In the genomic region with DNA sequence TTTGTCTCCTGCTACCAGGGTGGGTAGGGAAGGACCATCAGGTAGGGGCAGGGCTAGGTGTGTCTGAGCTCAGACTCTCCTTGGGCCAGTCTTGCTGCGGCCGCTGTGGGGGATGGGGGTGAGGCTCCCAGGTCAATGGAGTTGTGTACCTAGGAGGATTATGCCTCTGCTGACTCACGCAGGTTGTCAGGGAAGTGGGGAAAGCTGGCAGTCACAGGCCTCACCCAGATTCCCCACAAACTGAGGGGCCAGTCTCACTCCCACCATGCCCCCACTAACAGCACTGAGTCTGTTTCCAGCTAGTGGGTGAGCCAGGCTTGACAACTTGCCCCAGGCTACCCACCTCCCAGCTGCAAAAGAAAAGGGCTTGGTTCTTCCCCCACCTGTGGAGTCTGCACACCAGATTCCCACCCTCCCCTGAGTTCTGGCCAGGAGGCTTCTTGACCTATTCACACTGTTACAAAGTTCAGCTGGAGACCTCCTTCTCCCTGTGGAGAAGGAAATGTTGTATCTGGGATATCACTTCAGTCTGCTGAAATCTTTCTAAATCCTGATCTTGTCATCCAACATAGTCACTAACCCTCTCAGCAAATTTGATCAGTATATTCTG, we compare ENCODE assay signal across 33 cellular contexts.
DNase-seq lines count a peak whose midpoint lies in the region; ATAC-seq, FAIRE-seq and TF ChIP-seq lines count a peak whose summit lies in the region.
"Had no signal": no experiment of that assay in that cellular context is flagged by ENCODE, and none has a peak within 500 bp of the region (broad histone marks: within the 10 kb centered on the region; RNA-seq: fewer than 3 reads in every experiment).

No MANE protein-coding gene starts in this region.

- no peak for FAIRE-seq in small intestine (lab: Jason Lieb, UNC)
- FAIRE-seq: astrocyte, HTR-8/SVneo had no signal

- no peaks in the 10 kb centered on the region for H3K27me3 ChIP-seq in HUES6 (ENCODE audit: control insufficient read depth, insufficient read depth, low read length)
- no peaks in the 10 kb centered on the region for H3K27me3 ChIP-seq in RWPE2 (ENCODE audit: insufficient read depth, poor library complexity, severe bottlenecking)
- no peaks in the 10 kb centered on the region; the same call in 1 of the 2 replicates for H3K27me3 ChIP-seq in iPS DF 6.9 (ENCODE audit: control insufficient read depth, insufficient read depth, low read length)
- no peaks in the 10 kb centered on the region for H3K27me3 ChIP-seq in small intestine (ENCODE audit: control insufficient read depth in 2 of 2, insufficient read depth in 2 of 2, low read length in 2 of 2)
- H3K27me3 ChIP-seq: heart right ventricle, ovary, SJSA1 had no signal

- H3K9me3 ChIP-seq in HUES6 (ENCODE audit: control insufficient read depth, insufficient read depth, low read depth, low read length) (no peaks in the 10 kb centered on the region), RWPE2 (ENCODE audit: severe bottlenecking) (no peaks in the 10 kb centered on the region), iPS DF 6.9 (ENCODE audit: control insufficient read depth, insufficient read depth, low read length) (no peaks in the 10 kb centered on the region), small intestine (ENCODE audit: control insufficient read depth, low read depth) (no peaks in the 10 kb centered on the region)
- H3K9me3 ChIP-seq: ovary, SJSA1, upper lobe of right lung had no signal

- TF ChIP-seq CTCF in RWPE2 (IDR thresholded peaks at IDR 0.05; ENCODE audit: poor library complexity, severe bottlenecking), result no peak

- no CpG with 5 or more reads among the region's 3 CpGs for WGBS in iPS DF 6.9 (ENCODE audit: insufficient coverage, insufficient read length)
- 61 to 81% (median 64%) methylated on average over 3 of the region's 3 CpGs for WGBS in small intestine, 3 donors

- H3K27ac ChIP-seq in HUES6 (ENCODE audit: low read depth, low read length), result peak overlapping the region; percentile 86
- H3K27ac ChIP-seq in RWPE2 (ENCODE audit: poor library complexity, severe bottlenecking), result peak overlapping the region; percentile 1
- peak overlapping the region; percentile 60 for H3K27ac ChIP-seq in iPS DF 6.9 (ENCODE audit: low read length)
- H3K27ac ChIP-seq in small intestine (ENCODE audit: low read depth in 1 of 2, low read length in 1 of 2), result no peak overlapping the region
- H3K27ac ChIP-seq: heart right ventricle, KMS-11, ovary, SJSA1, upper lobe of right lung, VCaP had no signal

- H3K36me3 ChIP-seq in HUES6 (ENCODE audit: control insufficient read depth, insufficient read depth, low read length) (no peaks in the 10 kb centered on the region), RWPE2 (ENCODE audit: low read depth) (no peaks in the 10 kb centered on the region), iPS DF 6.9 (ENCODE audit: control insufficient read depth, insufficient read depth, low read length) (no peaks in the 10 kb centered on the region), small intestine (ENCODE audit: control insufficient read depth in 2 of 2, insufficient read depth in 2 of 2, low read length in 2 of 2) (no peaks in the 10 kb centered on the region)
- H3K36me3 ChIP-seq: heart right ventricle, ovary, SJSA1, upper lobe of right lung had no signal

- H3K4me1 ChIP-seq in HUES6 (ENCODE audit: control insufficient read depth, insufficient read depth, low read length), result peaks cover 57% of the 10 kb centered on the region
- peaks cover 11% of the 10 kb centered on the region for H3K4me1 ChIP-seq in RWPE2 (ENCODE audit: insufficient read depth, poor library complexity, severe bottlenecking)
- peaks cover 17% of the 10 kb centered on the region for H3K4me1 ChIP-seq in iPS DF 6.9 (ENCODE audit: control insufficient read depth, insufficient read depth, low read length)
- no peaks in the 10 kb centered on the region for H3K4me1 ChIP-seq in small intestine (ENCODE audit: control insufficient read depth in 2 of 2, insufficient read depth in 1 of 2, low read depth in 1 of 2, low read length in 1 of 2)
- H3K4me1 ChIP-seq: heart right ventricle, SJSA1, upper lobe of right lung had no signal

- DNase-seq in RWPE2 (ENCODE audit: low spot score), result peak; percentile 62
- DNase-seq in iPS DF 6.9 (ENCODE audit: low read depth, low spot score), result no peak
- DNase-seq in small intestine, result peak; percentile 5
- DNase-seq in medulla oblongata (ENCODE audit: extremely low spot score), result no peak
- DNase-seq in AG20443 (ENCODE audit: low spot score), result no peak
- DNase-seq in NCI-H82 (lab: John Stamatoyannopoulos, UW), result no peak
- DNase-seq: activated CD4-positive, alpha-beta T cell treated with anti-CD3 and anti-CD28 coated beads, Interleukin-2, amount 10 ng/mL, durations not matched to agents 7 days and 5 days; activated gamma-delta T cell treated with Interleukin-2 at 50 U/mL for 16 hours; activated T-cell treated with anti-CD3 and anti-CD28 coated beads, Interleukin-2, amount 50 U/mL, for 1 hour; C1 segment of cervical spinal cord; caudate nucleus; COR-L47; cortex of kidney; DND-41; effector memory CD8-positive, alpha-beta T cell; foreskin melanocyte; heart right ventricle; immature natural killer cell; left colon; NCI-H1417; NCI-H2081 treated with DMSO at 0.1 percent for 48 hours; NCI-H226; NCI-H69; ovary; T1000; upper lobe of right lung had no signal

- ATAC-seq in RWPE2 (ENCODE audit: low read depth), result peak; percentile 64
- ATAC-seq: effector memory CD8-positive, alpha-beta T cell; heart right ventricle; left colon; stimulated activated effector memory CD8-positive, alpha-beta T cell treated with anti-CD3 and anti-CD28 coated beads, Interleukin-12 subunit alpha, Interleukin-12 subunit beta, amount 100 ng/mL, for 72 hours; upper lobe of right lung had no signal

- peak overlapping the region; percentile 68 for H3K9ac ChIP-seq in HUES6 (ENCODE audit: low read length)
- H3K9ac ChIP-seq: KMS-11 had no signal

- H3K4me3 ChIP-seq in HUES6 (ENCODE audit: low read depth, low read length) (peak overlapping the region; percentile 29; the same call in 1 of the 2 replicates), RWPE2 (ENCODE audit: severe bottlenecking) (no peak overlapping the region), iPS DF 6.9 (ENCODE audit: low read length) (no peak overlapping the region), small intestine (ENCODE audit: low read depth in 1 of 2, low read length in 2 of 2) (no peak overlapping the region)
- H3K4me3 ChIP-seq: heart right ventricle, ovary, SJSA1, upper lobe of right lung had no signal

Comparison
In these comparisons a context has a peak if more than half of its experiments do, and no peak if none do; other contexts are left out.
1. H3K27ac ChIP-seq: peak in HUES6 (single experiment), RWPE2 (single experiment) and iPS DF 6.9 (single experiment); none in small intestine (0 of 2).
2. DNase-seq: peak in RWPE2 (single experiment) and small intestine (single experiment); none in iPS DF 6.9 (single experiment), medulla oblongata (single experiment), AG20443 (single experiment) and NCI-H82 (single experiment).